Comparison of ENCODE assay signal across 9 cellular contexts in genomic region chr17:39951924-39952664, GRCh38. TPM values are rescaled to one million over a fixed set of nuclear protein-coding genes. Genes with fewer than 3 reads are reported as not detected.
DNase-seq lines count a peak whose midpoint lies in the region; ATAC-seq and TF ChIP-seq lines count a peak whose summit lies in the region.
"Had no signal": no experiment of that assay in that cellular context is flagged by ENCODE, and none has a peak within 500 bp of the region (broad histone marks: within the 10 kb centered on the region; RNA-seq: fewer than 3 reads in every experiment).

No MANE protein-coding gene starts in this region.

- H3K9ac ChIP-seq in BLaER1 treated with 17β-estradiol and CSF1 and Interleukin-3, amounts not matched to agents 10 nM and 100 nM: peak overlapping the region; percentile 51 to 71 (median 60); a peak in 20 of 22 replicates

- H3K4me1 Mint-ChIP-seq in naive thymus-derived CD4-positive, alpha-beta T cell: peaks cover 5 to 48% (median 33%) of the 10 kb centered on the region in 7 donors
- peaks cover 14% of the 10 kb centered on the region for H3K4me1 Mint-ChIP-seq in endothelial cell (ENCODE audit: unreplicated experiment)

- peak overlapping the region; percentile 65 to 99 (median 92) for H3K4me2 ChIP-seq in BLaER1 treated with 17β-estradiol and CSF1 and Interleukin-3, amounts not matched to agents 10 nM and 100 nM

- no peaks in the 10 kb centered on the region for H3K9me3 ChIP-seq in BLaER1 treated with 17β-estradiol and CSF1 and Interleukin-3, amounts not matched to agents 10 nM and 100 nM (replicated peaks in 1 of 11)
- no peaks in the 10 kb centered on the region for H3K9me3 ChIP-seq in naive thymus-derived CD4-positive, alpha-beta T cell (ENCODE audit: control insufficient read depth in 2 of 3, low read length in 3 of 3)

- H3K4me3 ChIP-seq in BLaER1 treated with 17β-estradiol and CSF1 and Interleukin-3, amounts not matched to agents 10 nM and 100 nM: peak overlapping the region; percentile 45 to 68 (median 51)
- peak overlapping the region; percentile 31 for H3K4me3 ChIP-seq in HL-60 (replicated peaks; ENCODE audit: insufficient read depth, low read length)
- H3K4me3 ChIP-seq in choroid plexus epithelial cell (ENCODE audit: low read depth, low read length): peak overlapping the region; percentile 48
- H3K4me3 ChIP-seq in naive thymus-derived CD4-positive, alpha-beta T cell (ENCODE audit: low read length): peak overlapping the region; percentile 68

- no peak for ATAC-seq in naive thymus-derived CD4-positive, alpha-beta T cell

- no peaks in the 10 kb centered on the region for H3K36me3 ChIP-seq in BLaER1 treated with 17β-estradiol and CSF1 and Interleukin-3, amounts not matched to agents 10 nM and 100 nM
- no peaks in the 10 kb centered on the region for H3K36me3 ChIP-seq in naive thymus-derived CD4-positive, alpha-beta T cell (ENCODE audit: control insufficient read depth in 2 of 3, insufficient read depth in 3 of 3, low read length in 3 of 3)

- no peak for DNase-seq in HL-60 (ENCODE audit: low read depth in 1 of 2, low spot score in 1 of 2)
- DNase-seq in choroid plexus epithelial cell (ENCODE audit: low read depth): no peak
- DNase-seq in naive thymus-derived CD4-positive, alpha-beta T cell: peak in 2 of 9 donors; percentile 8 to 15
- DNase-seq in GF-D8 (lab: John Stamatoyannopoulos, UW): no peak
- no peak for DNase-seq in SIG-M5 treated with dmso at 0.1 percent for 504 hours (lab: John Stamatoyannopoulos, UW; ENCODE audit: unreplicated experiment)
- no peak for DNase-seq in endothelial cell (ENCODE audit: low spot score)
- DNase-seq in stimulated activated CD4-positive, alpha-beta T cell treated with anti-CD3 and anti-CD28 coated beads, Interleukin-2, amount 100 ng/mL, for 24 hours: no peak

- POLR2A ChIA-PET in naive thymus-derived CD4-positive, alpha-beta T cell (lab: Charles Lee): interaction anchor here (1.4 to 2.7 kb wide), 2 partner anchors 25 to 28 kb away, joined by 3 to 13 read pairs; partner anchors contain the start of genes LRRC3C, ORMDL3 and PSMD3

- no peaks in the 10 kb centered on the region for H3K36me3 Mint-ChIP-seq in naive thymus-derived CD4-positive, alpha-beta T cell
- H3K36me3 Mint-ChIP-seq in endothelial cell (ENCODE audit: low read depth, unreplicated experiment): peaks cover 3% of the 10 kb centered on the region
- H3K36me3 Mint-ChIP-seq: activated naive CD4-positive, alpha-beta T cell treated with anti-CD3 and anti-CD28 coated beads, Interleukin-2, amount 50 U/mL, for 72 hours had no signal

- TF ChIP-seq CTCF in HL-60 (IDR thresholded peaks at IDR 0.05; ENCODE audit: insufficient read depth, low read length): no peak
- no peak for TF ChIP-seq CTCF in choroid plexus epithelial cell (conservative IDR thresholded peaks at IDR 0.05; ENCODE audit: low read depth, low read length)
- TF ChIP-seq CTCF in endothelial cell (IDR thresholded peaks at IDR 0.05; ENCODE audit: unreplicated experiment): no peak

- intact Hi-C loops in naive thymus-derived CD4-positive, alpha-beta T cell (cut with micrococcal nuclease): loop anchor here in 1 of 2 donors (1.0 to 2.0 kb wide), 3 partner anchors 25 to 329 kb away; partner anchors contain the start of genes LRRC3C and ORMDL3

- peaks cover 0 to 7% (median 0%) of the 10 kb centered on the region in 5 donors for H3K27me3 Mint-ChIP-seq in naive thymus-derived CD4-positive, alpha-beta T cell
- peaks cover 21% of the 10 kb centered on the region for H3K27me3 Mint-ChIP-seq in endothelial cell (ENCODE audit: unreplicated experiment)

- peak overlapping the region; percentile 60 to 81 (median 74) for H3K4me3 Mint-ChIP-seq in naive thymus-derived CD4-positive, alpha-beta T cell
- no peak overlapping the region for H3K4me3 Mint-ChIP-seq in endothelial cell (ENCODE audit: unreplicated experiment)

- peak overlapping the region in 8 of 11 experiments; percentile 8 to 57 (median 43); a peak in 11 of 22 replicates for H3K27ac ChIP-seq in BLaER1 treated with 17β-estradiol and CSF1 and Interleukin-3, amounts not matched to agents 10 nM and 100 nM
- no peak overlapping the region for H3K27ac ChIP-seq in HL-60 (replicated peaks)
- peak overlapping the region; percentile 38 for H3K27ac ChIP-seq in naive thymus-derived CD4-positive, alpha-beta T cell (ENCODE audit: low read depth, low read length)

- peak overlapping the region in 7 of 9 donors; percentile 14 to 84 (median 48) for H3K27ac Mint-ChIP-seq in naive thymus-derived CD4-positive, alpha-beta T cell
- no peak overlapping the region for H3K27ac Mint-ChIP-seq in endothelial cell (ENCODE audit: unreplicated experiment)
- H3K27ac Mint-ChIP-seq: activated naive CD4-positive, alpha-beta T cell treated with anti-CD3 and anti-CD28 coated beads, Interleukin-2, amount 50 U/mL, for 72 hours had no signal

- no peaks in the 10 kb centered on the region for H3K9me3 Mint-ChIP-seq in naive thymus-derived CD4-positive, alpha-beta T cell
- H3K9me3 Mint-ChIP-seq in endothelial cell (ENCODE audit: unreplicated experiment): no peaks in the 10 kb centered on the region
- H3K9me3 Mint-ChIP-seq: activated naive CD4-positive, alpha-beta T cell treated with anti-CD3 and anti-CD28 coated beads, Interleukin-2, amount 50 U/mL, for 72 hours had no signal

- CTCF ChIA-PET in naive thymus-derived CD4-positive, alpha-beta T cell (lab: Charles Lee): no interaction called here

- peaks cover 58 to 74% (median 66%) of the 10 kb centered on the region in 10 experiments for H3K4me1 ChIP-seq in BLaER1 treated with 17β-estradiol and CSF1 and Interleukin-3, amounts not matched to agents 10 nM and 100 nM
- peaks cover 5 to 18% of the 10 kb centered on the region in 2 donors for H3K4me1 ChIP-seq in naive thymus-derived CD4-positive, alpha-beta T cell (ENCODE audit: control insufficient read depth in 2 of 2, insufficient read depth in 2 of 2, low read length in 2 of 2)

- no peaks in the 10 kb centered on the region for H3K27me3 ChIP-seq in BLaER1 treated with 17β-estradiol and CSF1 and Interleukin-3, amounts not matched to agents 10 nM and 100 nM
- no peaks in the 10 kb centered on the region for H3K27me3 ChIP-seq in HL-60 (ENCODE audit: insufficient read depth, poor library complexity, severe bottlenecking)
- H3K27me3 ChIP-seq in naive thymus-derived CD4-positive, alpha-beta T cell (ENCODE audit: control insufficient read depth in 2 of 2, insufficient read depth in 2 of 2, low read length in 2 of 2): no peaks in the 10 kb centered on the region

- H4K20me1 ChIP-seq in BLaER1 treated with 17β-estradiol and CSF1 and Interleukin-3, amounts not matched to agents 10 nM and 100 nM: no peaks in the 10 kb centered on the region

RNA-seq across cellular contexts. Expression of gene GSDMA, which starts 10.7 kb away (rescaled TPM):
- 1 to 10 TPM in 1 of 5 experiments, under 1 TPM in 2, not detected in 2; 0.22 to 2.4 (median 0.75) TPM for total RNA-seq in naive thymus-derived CD4-positive, alpha-beta T cell
- polyA plus RNA-seq in naive thymus-derived CD4-positive, alpha-beta T cell: under 1 TPM; 0.61 to 0.69 TPM
- not detected for total RNA-seq in endothelial cell (ENCODE audit: unreplicated experiment)

RNA-seq across cellular contexts. Expression of gene LRRC3C, which starts 24.6 kb away (rescaled TPM):
- total RNA-seq in naive thymus-derived CD4-positive, alpha-beta T cell: under 1 TPM in 1 of 5 experiments, not detected in 4; 0.27 TPM
- not detected for polyA plus RNA-seq in naive thymus-derived CD4-positive, alpha-beta T cell
- not detected for total RNA-seq in endothelial cell (ENCODE audit: unreplicated experiment)
- total RNA-seq: activated naive CD4-positive, alpha-beta T cell treated with anti-CD3 and anti-CD28 coated beads, Interleukin-2, amount 50 U/mL, for 72 hours had no signal

RNA-seq across cellular contexts. Expression of gene ORMDL3, which starts 24.7 kb away (rescaled TPM):
- 100 to 1,000 TPM in 3 of 5 experiments, 10 to 100 TPM in 2; 77.6 to 205 (median 110) TPM for total RNA-seq in naive thymus-derived CD4-positive, alpha-beta T cell
- 100 to 1,000 TPM; 167 to 197 TPM for polyA plus RNA-seq in naive thymus-derived CD4-positive, alpha-beta T cell
- 49.3 TPM for total RNA-seq in endothelial cell (ENCODE audit: unreplicated experiment)

RNA-seq across cellular contexts. Expression of gene PSMD3, which starts 28.5 kb away (rescaled TPM):
- 100 to 1,000 TPM in 1 of 5 experiments, 10 to 100 TPM in 4; 55.7 to 111 (median 68.9) TPM for total RNA-seq in naive thymus-derived CD4-positive, alpha-beta T cell
- 10 to 100 TPM; 44.6 to 53.1 TPM for polyA plus RNA-seq in naive thymus-derived CD4-positive, alpha-beta T cell
- 132 TPM for total RNA-seq in endothelial cell (ENCODE audit: unreplicated experiment)

RNA-seq across cellular contexts. Expression of gene GSDMB, which starts 33.7 kb away (rescaled TPM):
- 10 to 100 TPM; 25.6 to 92.4 (median 53.8) TPM for total RNA-seq in naive thymus-derived CD4-positive, alpha-beta T cell
- polyA plus RNA-seq in naive thymus-derived CD4-positive, alpha-beta T cell: 1 to 10 TPM; 1.7 to 2.1 TPM
- total RNA-seq in endothelial cell (ENCODE audit: unreplicated experiment): 9.0 TPM
